ENCODE assay signal across 1 cellular context in the genomic region with DNA sequence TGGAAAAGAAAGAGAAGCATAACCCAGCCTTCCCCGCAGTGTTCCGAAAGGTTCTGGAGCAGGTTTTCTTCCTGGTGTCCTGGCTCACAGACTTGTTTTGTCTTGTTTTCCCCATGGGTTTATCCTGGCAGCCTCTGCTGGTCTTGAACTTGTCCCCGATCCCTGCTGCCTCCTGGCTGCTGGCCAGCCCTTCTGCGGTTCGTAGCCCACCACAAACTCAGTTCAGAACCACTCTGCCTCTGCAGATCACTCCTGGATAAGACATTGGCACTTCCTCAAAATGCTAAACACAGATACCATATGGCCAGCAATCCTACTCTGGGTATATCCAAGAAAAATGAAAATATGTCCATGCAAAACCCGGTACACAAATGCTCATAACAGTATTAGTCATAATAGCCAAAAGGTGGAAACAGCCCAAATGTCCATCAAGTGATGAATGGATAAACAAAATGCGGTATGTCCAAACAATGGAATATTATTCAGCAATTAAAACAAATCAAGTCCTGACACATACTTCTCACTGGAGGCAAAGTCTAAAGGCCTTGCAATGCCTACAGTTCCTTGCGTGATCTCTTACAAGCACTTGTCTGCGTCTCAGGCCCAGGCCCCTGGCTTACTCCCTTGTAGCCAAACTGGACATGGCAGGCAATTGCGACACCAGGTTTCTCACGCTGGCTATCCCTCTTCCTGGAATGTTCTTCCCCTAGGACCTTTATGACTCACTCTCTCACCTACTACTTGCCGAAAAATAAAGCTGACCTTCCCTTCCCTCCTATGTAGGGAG.
TF ChIP-seq lines count a peak whose summit lies in the region.

No MANE protein-coding gene starts in this region.

TF ChIP-seq in HCT116, 20 proteins besides CTCF, POLR2A, EP300 and RAD21 (continued from another document):
- TF ChIP-seq, protein P1, sequence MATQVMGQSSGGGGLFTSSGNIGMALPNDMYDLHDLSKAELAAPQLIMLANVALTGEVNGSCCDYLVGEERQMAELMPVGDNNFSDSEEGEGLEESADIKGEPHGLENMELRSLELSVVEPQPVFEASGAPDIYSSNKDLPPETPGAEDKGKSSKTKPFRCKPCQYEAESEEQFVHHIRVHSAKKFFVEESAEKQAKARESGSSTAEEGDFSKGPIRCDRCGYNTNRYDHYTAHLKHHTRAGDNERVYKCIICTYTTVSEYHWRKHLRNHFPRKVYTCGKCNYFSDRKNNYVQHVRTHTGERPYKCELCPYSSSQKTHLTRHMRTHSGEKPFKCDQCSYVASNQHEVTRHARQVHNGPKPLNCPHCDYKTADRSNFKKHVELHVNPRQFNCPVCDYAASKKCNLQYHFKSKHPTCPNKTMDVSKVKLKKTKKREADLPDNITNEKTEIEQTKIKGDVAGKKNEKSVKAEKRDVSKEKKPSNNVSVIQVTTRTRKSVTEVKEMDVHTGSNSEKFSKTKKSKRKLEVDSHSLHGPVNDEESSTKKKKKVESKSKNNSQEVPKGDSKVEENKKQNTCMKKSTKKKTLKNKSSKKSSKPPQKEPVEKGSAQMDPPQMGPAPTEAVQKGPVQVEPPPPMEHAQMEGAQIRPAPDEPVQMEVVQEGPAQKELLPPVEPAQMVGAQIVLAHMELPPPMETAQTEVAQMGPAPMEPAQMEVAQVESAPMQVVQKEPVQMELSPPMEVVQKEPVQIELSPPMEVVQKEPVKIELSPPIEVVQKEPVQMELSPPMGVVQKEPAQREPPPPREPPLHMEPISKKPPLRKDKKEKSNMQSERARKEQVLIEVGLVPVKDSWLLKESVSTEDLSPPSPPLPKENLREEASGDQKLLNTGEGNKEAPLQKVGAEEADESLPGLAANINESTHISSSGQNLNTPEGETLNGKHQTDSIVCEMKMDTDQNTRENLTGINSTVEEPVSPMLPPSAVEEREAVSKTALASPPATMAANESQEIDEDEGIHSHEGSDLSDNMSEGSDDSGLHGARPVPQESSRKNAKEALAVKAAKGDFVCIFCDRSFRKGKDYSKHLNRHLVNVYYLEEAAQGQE (IDR thresholded peaks at IDR 0.05; ENCODE audit: low read depth) = no peak
- TF ChIP-seq POLR2AphosphoS5 (IDR thresholded peaks at IDR 0.05; ENCODE audit: low read depth, low read length) = peak; percentile 43; the same call in 1 of the 2 replicates
- TF ChIP-seq ZBTB33 (IDR thresholded peaks at IDR 0.05; ENCODE audit: extremely low read depth, insufficient replicate concordance, low read length) = no peak
- TF ChIP-seq ZNF274 (IDR thresholded peaks at IDR 0.05; ENCODE audit: low read depth, low read length) = no peak
- TF ChIP-seq CEBPB (IDR thresholded peaks at IDR 0.05; ENCODE audit: low read depth) = peak; percentile 99
- TF ChIP-seq ELF1 (IDR thresholded peaks at IDR 0.05; ENCODE audit: borderline replicate concordance, low read depth) = peak; percentile 19; the same call in 1 of the 2 replicates
- TF ChIP-seq JUND (IDR thresholded peaks at IDR 0.05) = peak; percentile 81
- TF ChIP-seq ZFX (IDR thresholded peaks at IDR 0.05) = no peak
- TF ChIP-seq CBX3 (IDR thresholded peaks at IDR 0.05; ENCODE audit: low read depth) = peak; percentile 89
- no peak for TF ChIP-seq EZH2 (IDR thresholded peaks at IDR 0.05)
- TF ChIP-seq SRF (IDR thresholded peaks at IDR 0.05; ENCODE audit: low read depth) = 0 out of 2 replicates have a peak, but pooled peaks have one; percentile 22
- no peak for TF ChIP-seq EZH2phosphoT487 (IDR thresholded peaks at IDR 0.05; ENCODE audit: borderline replicate concordance)
